In genomic region chr16:66007717-66008116, GRCh38 we compare ENCODE assay signal across 15 cellular contexts.
DNase-seq lines count a peak whose midpoint lies in the region; ATAC-seq, FAIRE-seq and TF ChIP-seq lines count a peak whose summit lies in the region.
"Had no signal": no experiment of that assay in that cellular context is flagged by ENCODE, and none has a peak within 500 bp of the region (broad histone marks: within the 10 kb centered on the region; RNA-seq: fewer than 3 reads in every experiment).

No MANE protein-coding gene starts in this region.

- H3K4me1 ChIP-seq in SK-N-SH (ENCODE audit: control insufficient read depth in 1 of 2, insufficient read depth in 2 of 2, low read depth in 1 of 2, low read length in 1 of 2): no peaks in the 10 kb centered on the region; a peak in 1 of 4 replicates
- no peaks in the 10 kb centered on the region for H3K4me1 ChIP-seq in effector memory CD4-positive, alpha-beta T cell (ENCODE audit: control insufficient read depth, insufficient read depth, low read length, poor library complexity, severe bottlenecking)
- H3K4me1 ChIP-seq in Peyer's patch: no peaks in the 10 kb centered on the region

- peak; percentile 82 for ATAC-seq in SK-N-SH treated with all-trans-retinoic acid at 6 μM for 48 hours
- ATAC-seq in HG02759 (IDR thresholded peaks at IDR 0.05; ENCODE audit: unreplicated experiment): no peak

- H2AFZ ChIP-seq in SK-N-SH (ENCODE audit: low read depth): no peak overlapping the region; the same call in 1 of the 2 replicates

- TF ChIP-seq POLR2A in Peyer's patch (IDR thresholded peaks at IDR 0.05): no peak

- H3K9ac ChIP-seq in SK-N-SH: no peak overlapping the region

- POLR2A ChIA-PET in SK-N-SH (lab: Yijun Ruan, JAX): no interaction called here

- H3K27ac ChIP-seq in SK-N-SH (ENCODE audit: low read depth in 2 of 2, low read length in 1 of 2): peak overlapping the region in 1 of 2 experiments; percentile 11; a peak in 1 of 4 replicates
- no peak overlapping the region for H3K27ac ChIP-seq in effector memory CD4-positive, alpha-beta T cell (ENCODE audit: insufficient read depth, low read length, poor library complexity, severe bottlenecking)
- no peak overlapping the region for H3K27ac ChIP-seq in Peyer's patch

- no peaks in the 10 kb centered on the region for H4K20me1 ChIP-seq in SK-N-SH (ENCODE audit: insufficient read depth)

- H3F3A ChIP-seq in SK-N-SH (replicated peaks; ENCODE audit: insufficient read depth): no peaks in the 10 kb centered on the region

- no peak overlapping the region for H3K4me2 ChIP-seq in SK-N-SH

- TF ChIP-seq EP300 in SK-N-SH (IDR thresholded peaks at IDR 0.05; ENCODE audit: borderline replicate concordance in 1 of 2, low read depth in 1 of 2, low read length in 1 of 2): no peak

- no peaks in the 10 kb centered on the region for H3K9me3 ChIP-seq in SK-N-SH
- H3K9me3 ChIP-seq in effector memory CD4-positive, alpha-beta T cell (ENCODE audit: control insufficient read depth, low read length): no peaks in the 10 kb centered on the region
- no peaks in the 10 kb centered on the region for H3K9me3 ChIP-seq in Peyer's patch

- DNase-seq in SK-N-SH (no peak), astrocyte of the hippocampus (ENCODE audit: low read depth, low spot score) (peak; percentile 53), iPS-NIHi7 (ENCODE audit: extremely low spot score) (peak; percentile 28), urothelium cell line (ENCODE audit: low spot score) (peak; percentile 70), Peyer's patch (no peak)
- no peak for DNase-seq in effector memory CD4-positive, alpha-beta T cell
- DNase-seq: 8988T, activated B cell treated with CpG ODN at 0.5 μM for 24 hours, amygdala, hypothalamus, NCI-H1048, NCI-H345 had no signal

- WGBS in SK-N-SH (ENCODE audit: low lambda C conversion rate): 41% methylated on average over 6 of the region's 6 CpGs

- no peaks in the 10 kb centered on the region for H3K27me3 ChIP-seq in SK-N-SH (ENCODE audit: insufficient read depth)
- no peaks in the 10 kb centered on the region for H3K27me3 ChIP-seq in effector memory CD4-positive, alpha-beta T cell (replicated peaks; ENCODE audit: control insufficient read depth, insufficient read depth, low read length, poor library complexity, severe bottlenecking)
- H3K27me3 ChIP-seq in Peyer's patch: no peaks in the 10 kb centered on the region

- TF ChIP-seq CTCF in SK-N-SH (IDR thresholded peaks at IDR 0.05): no peak
- TF ChIP-seq CTCF in Peyer's patch (IDR thresholded peaks at IDR 0.05): no peak

- no peaks in the 10 kb centered on the region for H3K79me2 ChIP-seq in SK-N-SH (ENCODE audit: insufficient read depth)

- H3K9me2 ChIP-seq in SK-N-SH: no peaks in the 10 kb centered on the region

- no peak for TF ChIP-seq RAD21 in SK-N-SH (IDR thresholded peaks at IDR 0.05; ENCODE audit: low read length)

- no peak for FAIRE-seq in urothelium cell line (lab: Jason Lieb, UNC)

- CTCF ChIA-PET in SK-N-SH (lab: Yijun Ruan, JAX): interaction anchor here (1.2 to 2.2 kb wide), 2 partner anchors 12 to 18 kb away, joined by 3 to 5 read pairs; no protein-coding TSS in a partner anchor

- H3K4me3 ChIP-seq in SK-N-SH (ENCODE audit: low read depth in 2 of 2, low read length in 1 of 2): no peak overlapping the region
- no peak overlapping the region for H3K4me3 ChIP-seq in effector memory CD4-positive, alpha-beta T cell (ENCODE audit: insufficient read depth, low read depth, low read length, poor library complexity, severe bottlenecking)
- no peak overlapping the region for H3K4me3 ChIP-seq in Peyer's patch
- H3K4me3 ChIP-seq: lung had no signal

- no peaks in the 10 kb centered on the region for H3K36me3 ChIP-seq in SK-N-SH (replicated peaks in 1 of 2; ENCODE audit: control insufficient read depth in 1 of 2, insufficient read depth in 2 of 2, low read length in 1 of 2)
- H3K36me3 ChIP-seq in effector memory CD4-positive, alpha-beta T cell (ENCODE audit: control insufficient read depth, insufficient read depth, low read length): no peaks in the 10 kb centered on the region
- no peaks in the 10 kb centered on the region for H3K36me3 ChIP-seq in Peyer's patch

TF ChIP-seq in SK-N-SH treated with all-trans-retinoic acid at 6 μM for 48 hours, 23 proteins besides CTCF, POLR2A, EP300 and RAD21:
- TF ChIP-seq ISL1 (CRISPR knock-in tag; IDR thresholded peaks at IDR 0.05) (0 out of 2 replicates have a peak, but pooled peaks have one; percentile 8), ESRRG (CRISPR knock-in tag; IDR thresholded peaks at IDR 0.05) (no peak), ARNTL (CRISPR knock-in tag; IDR thresholded peaks at IDR 0.05; ENCODE audit: borderline replicate concordance, low read depth) (no peak)

TF ChIP-seq in SK-N-SH, 30 proteins besides CTCF, POLR2A, EP300 and RAD21:
- TF ChIP-seq, protein P1, sequence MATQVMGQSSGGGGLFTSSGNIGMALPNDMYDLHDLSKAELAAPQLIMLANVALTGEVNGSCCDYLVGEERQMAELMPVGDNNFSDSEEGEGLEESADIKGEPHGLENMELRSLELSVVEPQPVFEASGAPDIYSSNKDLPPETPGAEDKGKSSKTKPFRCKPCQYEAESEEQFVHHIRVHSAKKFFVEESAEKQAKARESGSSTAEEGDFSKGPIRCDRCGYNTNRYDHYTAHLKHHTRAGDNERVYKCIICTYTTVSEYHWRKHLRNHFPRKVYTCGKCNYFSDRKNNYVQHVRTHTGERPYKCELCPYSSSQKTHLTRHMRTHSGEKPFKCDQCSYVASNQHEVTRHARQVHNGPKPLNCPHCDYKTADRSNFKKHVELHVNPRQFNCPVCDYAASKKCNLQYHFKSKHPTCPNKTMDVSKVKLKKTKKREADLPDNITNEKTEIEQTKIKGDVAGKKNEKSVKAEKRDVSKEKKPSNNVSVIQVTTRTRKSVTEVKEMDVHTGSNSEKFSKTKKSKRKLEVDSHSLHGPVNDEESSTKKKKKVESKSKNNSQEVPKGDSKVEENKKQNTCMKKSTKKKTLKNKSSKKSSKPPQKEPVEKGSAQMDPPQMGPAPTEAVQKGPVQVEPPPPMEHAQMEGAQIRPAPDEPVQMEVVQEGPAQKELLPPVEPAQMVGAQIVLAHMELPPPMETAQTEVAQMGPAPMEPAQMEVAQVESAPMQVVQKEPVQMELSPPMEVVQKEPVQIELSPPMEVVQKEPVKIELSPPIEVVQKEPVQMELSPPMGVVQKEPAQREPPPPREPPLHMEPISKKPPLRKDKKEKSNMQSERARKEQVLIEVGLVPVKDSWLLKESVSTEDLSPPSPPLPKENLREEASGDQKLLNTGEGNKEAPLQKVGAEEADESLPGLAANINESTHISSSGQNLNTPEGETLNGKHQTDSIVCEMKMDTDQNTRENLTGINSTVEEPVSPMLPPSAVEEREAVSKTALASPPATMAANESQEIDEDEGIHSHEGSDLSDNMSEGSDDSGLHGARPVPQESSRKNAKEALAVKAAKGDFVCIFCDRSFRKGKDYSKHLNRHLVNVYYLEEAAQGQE (IDR thresholded peaks at IDR 0.05; ENCODE audit: low read depth, low read length): no peak
- TF ChIP-seq RXRA (IDR thresholded peaks at IDR 0.05; ENCODE audit: borderline replicate concordance, low read depth): no peak
- no peak for TF ChIP-seq RFX5 (IDR thresholded peaks at IDR 0.05; ENCODE audit: low read length)
- TF ChIP-seq ELF1 (IDR thresholded peaks at IDR 0.05): no peak
- no peak for TF ChIP-seq MEF2A (IDR thresholded peaks at IDR 0.05; ENCODE audit: borderline replicate concordance, low read depth)
- TF ChIP-seq USF2 (IDR thresholded peaks at IDR 0.05; ENCODE audit: borderline replicate concordance, low read depth, low read length): no peak
- TF ChIP-seq ZBTB33 (IDR thresholded peaks at IDR 0.05; ENCODE audit: borderline replicate concordance, low read depth): no peak
- TF ChIP-seq, protein P2, sequence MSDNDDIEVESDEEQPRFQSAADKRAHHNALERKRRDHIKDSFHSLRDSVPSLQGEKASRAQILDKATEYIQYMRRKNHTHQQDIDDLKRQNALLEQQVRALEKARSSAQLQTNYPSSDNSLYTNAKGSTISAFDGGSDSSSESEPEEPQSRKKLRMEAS (IDR thresholded peaks at IDR 0.05; ENCODE audit: low read depth): no peak

Comparison
In these comparisons a context has a peak if more than half of its experiments do, and no peak if none do; other contexts are left out.
1. DNase-seq: peak in astrocyte of the hippocampus (single experiment), iPS-NIHi7 (single experiment) and urothelium cell line (single experiment); none in SK-N-SH (single experiment), effector memory CD4-positive, alpha-beta T cell (0 of 3) and Peyer's patch (0 of 3).